In genomic region chr3:47804571-47804970, GRCh38 we compare ENCODE assay signal across 16 cellular contexts. TPM values are rescaled to one million over a fixed set of nuclear protein-coding genes. Genes with fewer than 3 reads are reported as not detected.
DNase-seq lines count a peak whose midpoint lies in the region; ATAC-seq, FAIRE-seq and TF ChIP-seq lines count a peak whose summit lies in the region.
"Had no signal": no experiment of that assay in that cellular context is flagged by ENCODE, and none has a peak within 500 bp of the region (broad histone marks: within the 10 kb centered on the region; RNA-seq: fewer than 3 reads in every experiment).

No MANE protein-coding gene starts in this region.

- H3K79me2 ChIP-seq in HepG2 (ENCODE audit: insufficient read depth, low read length) = peaks cover 13% of the 10 kb centered on the region

- TF ChIP-seq RAD21 in HepG2 (CRISPR knock-in tag; IDR thresholded peaks at IDR 0.05) = no peak

- TF ChIP-seq CTCF in HepG2 (CRISPR knock-in tag; IDR thresholded peaks at IDR 0.05) (no peak), right lobe of liver (IDR thresholded peaks at IDR 0.05) (no peak), glutamatergic neuron (IDR thresholded peaks at IDR 0.05; ENCODE audit: partially characterized antibody, unreplicated experiment) (no peak), kidney (IDR thresholded peaks at IDR 0.05; ENCODE audit: borderline replicate concordance, extremely low read depth, insufficient read depth) (no peak)

- H3K27ac ChIP-seq in HepG2 (ENCODE audit: extremely low read length, insufficient read depth, low read length) = no peak overlapping the region
- no peak overlapping the region for H3K27ac ChIP-seq in right lobe of liver
- no peak overlapping the region for H3K27ac ChIP-seq in kidney (ENCODE audit: low read depth in 2 of 2, low read length in 2 of 2)

- ATAC-seq in HepG2 (no peak), right lobe of liver (no peak), T-cell (replicated peaks in 1 of 4) (no peak), HG03196 (IDR thresholded peaks at IDR 0.05; ENCODE audit: unreplicated experiment) (no peak)
- ATAC-seq: left lobe of liver had no signal

- H3K36me3 ChIP-seq in HepG2 (replicated peaks in 1 of 2; ENCODE audit: control insufficient read depth in 1 of 2, insufficient read depth in 2 of 2, low read length in 2 of 2) (peaks cover 2 to 5% of the 10 kb centered on the region in 2 experiments; a peak in 1 of 5 replicates), right lobe of liver (peaks cover 0 to 15% (median 0%) of the 10 kb centered on the region in 4 donors), kidney (ENCODE audit: control insufficient read depth in 1 of 2, insufficient read depth in 2 of 2, low read length in 2 of 2) (no peaks in the 10 kb centered on the region)

- no peaks in the 10 kb centered on the region for H3K9me3 ChIP-seq in HepG2 (ENCODE audit: low read length)
- H3K9me3 ChIP-seq in right lobe of liver = no peaks in the 10 kb centered on the region
- H3K9me3 ChIP-seq in kidney (ENCODE audit: control insufficient read depth in 1 of 2, low read length in 2 of 2) = no peaks in the 10 kb centered on the region

- H3K27me3 ChIP-seq in HepG2 (ENCODE audit: control insufficient read depth in 1 of 2, insufficient read depth in 2 of 2, low read length in 2 of 2) (no peaks in the 10 kb centered on the region), right lobe of liver (no peaks in the 10 kb centered on the region)

- no peak for TF ChIP-seq EP300 in HepG2 (IDR thresholded peaks at IDR 0.05; ENCODE audit: low read depth in 2 of 2, low read length in 2 of 2)
- TF ChIP-seq EP300 in HepG2 (CRISPR knock-in tag; IDR thresholded peaks at IDR 0.05; ENCODE audit: borderline replicate concordance) = no peak

- POLR2A ChIA-PET in HepG2 (lab: Yijun Ruan, JAX) = interaction anchor here (1.7 kb wide), 1 partner anchor 20 kb away, joined by 7 read pairs; no protein-coding TSS in a partner anchor
- POLR2A ChIA-PET in T-cell (lab: Charles Lee) = interaction anchor here in 1 of 2 donors (0.6 kb wide), 1 partner anchor 41 kb away, joined by 3 read pairs; no protein-coding TSS in a partner anchor

- TF ChIP-seq POLR2A in HepG2 (IDR thresholded peaks at IDR 0.05; ENCODE audit: insufficient read depth in 1 of 2, low read depth in 2 of 2, low read length in 2 of 2) = no peak
- no peak for TF ChIP-seq POLR2A in right lobe of liver (IDR thresholded peaks at IDR 0.05)

- in situ Hi-C loops in HepG2 (cut with HindIII; ENCODE audit: extremely low pct_ligation_motif_present, low pct_unique_long_range_greater_than_20kb) = no loop called here

- H3K4me1 ChIP-seq in HepG2 (ENCODE audit: insufficient read depth, low read length) = peaks cover 29% of the 10 kb centered on the region
- peaks cover 0 to 8% (median 4%) of the 10 kb centered on the region in 4 donors for H3K4me1 ChIP-seq in right lobe of liver
- peaks cover 4 to 6% of the 10 kb centered on the region in 2 donors for H3K4me1 ChIP-seq in kidney (ENCODE audit: control insufficient read depth in 1 of 2, insufficient read depth in 1 of 2, low read depth in 1 of 2, low read length in 2 of 2)

- H3K27ac Mint-ChIP-seq in T-cell (peak overlapping the region; percentile 27 to 94), glutamatergic neuron (ENCODE audit: unreplicated experiment) (peak overlapping the region; percentile 100)

- no TSS peak for BruUV-seq in HepG2 (replicated peaks; lab: Mats Ljungman, UMichigan)

- FAIRE-seq in HepG2 (lab: Jason Lieb, UNC) (no peak), kidney (lab: Jason Lieb, UNC) (no peak)

- no peaks in the 10 kb centered on the region for H4K20me1 ChIP-seq in HepG2 (ENCODE audit: insufficient read depth, low read length)

- H3K4me1 Mint-ChIP-seq in T-cell (peaks cover 21 to 30% (median 25%) of the 10 kb centered on the region in 3 donors), glutamatergic neuron (ENCODE audit: low read depth, unreplicated experiment) (peaks cover 11% of the 10 kb centered on the region)

- no peak overlapping the region for H3K4me3 ChIP-seq in HepG2 (replicated peaks in 1 of 3; ENCODE audit: insufficient read depth in 1 of 3, low read depth in 2 of 3, low read length in 3 of 3)
- no peak overlapping the region for H3K4me3 ChIP-seq in right lobe of liver
- H3K4me3 ChIP-seq in kidney (ENCODE audit: low read length in 2 of 2) = no peak overlapping the region

- H3K4me2 ChIP-seq in HepG2 (ENCODE audit: low read depth, low read length) = peak overlapping the region; percentile 96; the same call in 1 of the 2 replicates

- H3K9me3 Mint-ChIP-seq in T-cell (no peaks in the 10 kb centered on the region), glutamatergic neuron (ENCODE audit: unreplicated experiment) (peaks cover 10% of the 10 kb centered on the region)

- no peaks in the 10 kb centered on the region for H3K36me3 Mint-ChIP-seq in T-cell
- no peaks in the 10 kb centered on the region for H3K36me3 Mint-ChIP-seq in glutamatergic neuron (ENCODE audit: unreplicated experiment)

- H3K27me3 Mint-ChIP-seq in T-cell = no peaks in the 10 kb centered on the region
- H3K27me3 Mint-ChIP-seq in glutamatergic neuron (ENCODE audit: unreplicated experiment) = peaks cover 6% of the 10 kb centered on the region

- H3K9ac ChIP-seq in HepG2 (ENCODE audit: insufficient read depth, low read depth, low read length) = no peak overlapping the region
- no peak overlapping the region for H3K9ac ChIP-seq in kidney (ENCODE audit: low read length in 2 of 2)

- H2AFZ ChIP-seq in HepG2 (ENCODE audit: low read length) = no peak overlapping the region

- 83% methylated on average over 1 of the region's 1 CpG for WGBS in HepG2 (ENCODE audit: low lambda C conversion rate)
- 83% methylated on average over 1 of the region's 1 CpG for WGBS in right lobe of liver (ENCODE audit: insufficient coverage, low coverage, low lambda C conversion rate, missing lambda C conversion rate)

- CTCF ChIA-PET in HepG2 (lab: Yijun Ruan, JAX; ENCODE audit: low intra/inter-chr PET ratio, low total read pairs) (no interaction called here), T-cell (lab: Charles Lee) (interaction anchor here (1.0 to 1.6 kb wide), 2 partner anchors 21 to 283 kb away, joined by 3 to 7 read pairs; no protein-coding TSS in a partner anchor)

- H3K4me3 Mint-ChIP-seq in T-cell (peak overlapping the region; percentile 91 to 94 (median 93)), glutamatergic neuron (ENCODE audit: unreplicated experiment) (peak overlapping the region; percentile 98)

- intact Hi-C loops in HepG2 (cut with micrococcal nuclease; ENCODE audit: unreplicated experiment) (no loop called here), right lobe of liver (cut with DNase I) (no loop called here), kidney (cut with DNase I) (no loop called here)

- DNase-seq in HepG2 (ENCODE audit: low spot score) (no peak), right lobe of liver (no peak), T-cell (no peak), glutamatergic neuron (no peak), EL (no peak), GM19240 (ENCODE audit: insufficient read length, low spot score) (no peak), kidney (no peak)
- DNase-seq: activated CD4-positive, alpha-beta T cell treated with anti-CD3 and anti-CD28 coated beads for 1 hour; effector memory CD4-positive, alpha-beta T cell; NCI-H1105; NCI-H510A; nucleus accumbens; Right ventricle myocardium superior; stimulated activated CD8-positive, alpha-beta memory T cell treated with anti-CD3 and anti-CD28 coated beads, Interleukin-4, amount 100 ng/mL, for 48 hours had no signal

RNA-seq across cellular contexts. Expression of gene DHX30, which starts 1.6 kb away (rescaled TPM):
- total RNA-seq in HepG2 (2016; rRNA removed; fragmentation: Illumina TruSeq; extraction: Trizol) (45.6 and 59.4 TPM in 2 replicates), right lobe of liver (10 to 100 TPM; 20.1 to 40.9 (median 28.7) TPM), T-cell (100 to 1,000 TPM in 1 of 5 donors, 10 to 100 TPM in 4; 69.3 to 101 (median 97.5) TPM), glutamatergic neuron (ENCODE audit: unreplicated experiment) (116 TPM), kidney (59.7 TPM)
- 13.6 and 17.0 TPM in 2 replicates for total RNA-seq in HepG2 (2016; cell fraction: cytosol; rRNA removed; fragmentation: Illumina TruSeq; extraction: Trizol; ENCODE audit: low read depth)
- 38.6 and 62.5 TPM in 2 replicates for total RNA-seq in HepG2 (2016; cell fraction: insoluble cytoplasmic fraction; rRNA removed; fragmentation: Illumina TruSeq; extraction: Trizol)
- total RNA-seq in HepG2 (2016; cell fraction: membrane; rRNA removed; fragmentation: Illumina TruSeq; extraction: Trizol) = 22.4 and 24.3 TPM in 2 replicates
- total RNA-seq in HepG2 (2016; cell fraction: nucleus; rRNA removed; fragmentation: Illumina TruSeq; extraction: Trizol) = 62.9 and 74.7 TPM in 2 replicates
- polyA plus RNA-seq in HepG2 (2011; rRNA removed) (30.6 and 40.7 TPM in 2 replicates), kidney (ENCODE audit: insufficient read depth, low read depth, low replicate concordance) (37.8 TPM)
- polyA plus RNA-seq in HepG2 (2011; cell fraction: cytosol; rRNA removed) = 28.3 and 39.0 TPM in 2 replicates
- 163 and 197 TPM in 2 replicates for polyA plus RNA-seq in HepG2 (2011; cell fraction: nucleus; rRNA removed)
- polyA plus RNA-seq in HepG2 (2012) = 24.2 and 29.1 TPM in 2 replicates
- polyA plus RNA-seq in HepG2 (2016; cell fraction: cytosol; fragmentation: Illumina TruSeq; extraction: Trizol; ENCODE audit: low read depth) = 11.0 and 12.5 TPM in 2 replicates
- polyA plus RNA-seq in HepG2 (2016; cell fraction: insoluble cytoplasmic fraction; fragmentation: Illumina TruSeq; extraction: Trizol; ENCODE audit: low read depth) = 25.7 and 33.1 TPM in 2 replicates
- 9.0 and 9.5 TPM in 2 replicates for polyA plus RNA-seq in HepG2 (2016; cell fraction: membrane; fragmentation: Illumina TruSeq; extraction: Trizol; ENCODE audit: low read depth)
- 92.0 and 98.7 TPM in 2 replicates for polyA plus RNA-seq in HepG2 (2016; cell fraction: nucleus; fragmentation: Illumina TruSeq; extraction: Trizol; ENCODE audit: insufficient read depth, low read depth)
- polyA minus RNA-seq in HepG2 (2011; rRNA and poly(A)+ RNA removed; ENCODE audit: low replicate concordance) = 105 and 153 TPM in 2 replicates
- 32.0 and 32.5 TPM in 2 replicates for polyA minus RNA-seq in HepG2 (2011; cell fraction: cytosol; rRNA and poly(A)+ RNA removed)
- polyA minus RNA-seq in HepG2 (2011; cell fraction: nucleus; rRNA and poly(A)+ RNA removed) = 66.0 and 72.5 TPM in 2 replicates

RNA-seq across cellular contexts. Expression of gene SMARCC1, which starts 22.9 kb away (rescaled TPM):
- total RNA-seq in HepG2 (2016; rRNA removed; fragmentation: Illumina TruSeq; extraction: Trizol) = 53.6 and 58.4 TPM in 2 replicates
- 31.7 and 35.7 TPM in 2 replicates for total RNA-seq in HepG2 (2016; cell fraction: cytosol; rRNA removed; fragmentation: Illumina TruSeq; extraction: Trizol; ENCODE audit: low read depth)
- total RNA-seq in HepG2 (2016; cell fraction: insoluble cytoplasmic fraction; rRNA removed; fragmentation: Illumina TruSeq; extraction: Trizol) = 46.9 and 62.8 TPM in 2 replicates
- total RNA-seq in HepG2 (2016; cell fraction: membrane; rRNA removed; fragmentation: Illumina TruSeq; extraction: Trizol) = 19.5 and 23.9 TPM in 2 replicates
- 53.6 and 55.4 TPM in 2 replicates for total RNA-seq in HepG2 (2016; cell fraction: nucleus; rRNA removed; fragmentation: Illumina TruSeq; extraction: Trizol)
- 38.3 and 47.9 TPM in 2 replicates for polyA plus RNA-seq in HepG2 (2011; rRNA removed)
- 11.9 and 13.7 TPM in 2 replicates for polyA plus RNA-seq in HepG2 (2011; cell fraction: cytosol; rRNA removed)
- polyA plus RNA-seq in HepG2 (2011; cell fraction: nucleus; rRNA removed) = 28.8 and 29.2 TPM in 2 replicates
- 35.0 and 49.8 TPM in 2 replicates for polyA plus RNA-seq in HepG2 (2012)
- 1.8 and 2.0 TPM in 2 replicates for polyA plus RNA-seq in HepG2 (2016; cell fraction: cytosol; fragmentation: Illumina TruSeq; extraction: Trizol; ENCODE audit: low read depth)
- polyA plus RNA-seq in HepG2 (2016; cell fraction: insoluble cytoplasmic fraction; fragmentation: Illumina TruSeq; extraction: Trizol; ENCODE audit: low read depth) = 35.8 and 41.7 TPM in 2 replicates
- polyA plus RNA-seq in HepG2 (2016; cell fraction: membrane; fragmentation: Illumina TruSeq; extraction: Trizol; ENCODE audit: low read depth) = 4.7 and 6.4 TPM in 2 replicates
- polyA plus RNA-seq in HepG2 (2016; cell fraction: nucleus; fragmentation: Illumina TruSeq; extraction: Trizol; ENCODE audit: insufficient read depth, low read depth) = 53.2 and 60.9 TPM in 2 replicates
- 72.6 and 165 TPM in 2 replicates for polyA minus RNA-seq in HepG2 (2011; rRNA and poly(A)+ RNA removed; ENCODE audit: low replicate concordance)
- 31.1 and 46.0 TPM in 2 replicates for polyA minus RNA-seq in HepG2 (2011; cell fraction: cytosol; rRNA and poly(A)+ RNA removed)
- polyA minus RNA-seq in HepG2 (2011; cell fraction: nucleus; rRNA and poly(A)+ RNA removed) = 73.1 and 73.5 TPM in 2 replicates
- total RNA-seq in right lobe of liver = 10 to 100 TPM; 15.6 to 32.0 (median 24.1) TPM
- total RNA-seq in T-cell = 10 to 100 TPM; 88.9 to 99.3 (median 92.4) TPM
- total RNA-seq in glutamatergic neuron (ENCODE audit: unreplicated experiment) = 196 TPM
- 80.4 TPM for total RNA-seq in kidney
- polyA plus RNA-seq in kidney (ENCODE audit: insufficient read depth, low read depth, low replicate concordance) = 11.6 TPM
